In the genomic region with DNA sequence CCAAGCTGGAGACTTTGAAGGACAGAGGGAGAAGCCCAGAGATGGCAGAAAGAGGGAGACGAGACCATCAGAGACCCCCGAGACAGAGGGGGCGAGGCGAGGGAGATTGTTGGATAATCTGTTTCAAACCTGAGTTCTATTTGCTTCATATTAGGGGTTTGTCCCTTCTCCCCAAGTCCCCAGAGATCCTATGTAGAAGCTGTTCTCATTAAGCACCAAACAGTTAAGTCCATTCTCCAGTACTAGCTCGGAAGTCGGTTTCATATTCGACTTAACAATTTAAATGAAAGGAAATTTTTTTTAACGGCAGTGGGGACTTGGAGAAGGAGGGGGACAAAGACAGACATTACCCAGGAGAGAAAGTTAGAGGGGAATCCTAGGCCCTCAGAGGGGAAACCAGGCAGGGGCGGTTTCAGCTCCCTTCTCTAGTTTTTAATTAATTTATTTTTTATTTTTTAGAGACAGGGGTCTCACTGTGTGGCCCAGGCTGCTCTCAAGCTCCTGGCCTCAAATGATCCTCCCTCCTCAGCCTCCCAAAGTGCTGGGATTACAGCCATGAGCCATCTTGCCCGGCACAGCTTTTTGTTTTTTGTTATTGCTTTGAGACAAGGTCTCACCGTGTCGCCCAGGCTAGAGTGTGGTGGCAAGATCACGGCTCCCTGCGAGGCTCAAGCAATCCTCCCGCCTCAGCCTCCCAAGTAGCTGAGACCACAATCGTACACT, we compare ENCODE assay signal across 14 cellular contexts. TPM values are rescaled to one million over a fixed set of nuclear protein-coding genes. Genes with fewer than 3 reads are reported as not detected.
DNase-seq lines count a peak whose midpoint lies in the region; ATAC-seq and TF ChIP-seq lines count a peak whose summit lies in the region.
"Had no signal": no experiment of that assay in that cellular context is flagged by ENCODE, and none has a peak within 500 bp of the region (broad histone marks: within the 10 kb centered on the region; RNA-seq: fewer than 3 reads in every experiment).

No MANE protein-coding gene starts in this region.

- no peak for DNase-seq in endodermal cell
- no peak for DNase-seq in neuronal stem cell (ENCODE audit: low spot score)
- DNase-seq in NCI-H1930 (lab: John Stamatoyannopoulos, UW): no peak
- no peak for DNase-seq in LoVo (ENCODE audit: low spot score)
- DNase-seq in NCI-H187 treated with DMSO at 0.1 percent for 48 hours (lab: John Stamatoyannopoulos, UW): no peak
- DNase-seq: activated CD4-positive, alpha-beta T cell treated with anti-CD3 and anti-CD28 coated beads, Interleukin-2, amount 50 U/mL, for 48 hours; activated gamma-delta T cell; CD4-positive, alpha-beta memory T cell; NCI-H2029 treated with DMSO at 0.1 percent for 48 hours had no signal

- H3K36me3 Mint-ChIP-seq in endodermal cell (ENCODE audit: low read depth): no peaks in the 10 kb centered on the region

- no peak overlapping the region for H2BK12ac ChIP-seq in neuronal stem cell (ENCODE audit: low read length)

- H3K27ac ChIP-seq in BLaER1 treated with 17β-estradiol and CSF1 and Interleukin-3, amounts not matched to agents 10 nM and 100 nM: peak overlapping the region in 7 of 11 experiments; percentile 11 to 66 (median 54); a peak in 12 of 22 replicates
- H3K27ac ChIP-seq in HEK293 (ENCODE audit: extremely low read depth, low read depth, low read length): no peak overlapping the region
- no peak overlapping the region for H3K27ac ChIP-seq in endodermal cell (ENCODE audit: low read depth, low read length)
- H3K27ac ChIP-seq in neuronal stem cell (replicated peaks; ENCODE audit: low read length): no peak overlapping the region
- H3K27ac ChIP-seq: neutrophil had no signal

- H2BK120ac ChIP-seq in neuronal stem cell (ENCODE audit: low read depth, low read length): no peak overlapping the region

- H3K4me1 Mint-ChIP-seq in endodermal cell: peaks cover 22% of the 10 kb centered on the region

- H3K27me3 ChIP-seq in BLaER1 treated with 17β-estradiol and CSF1 and Interleukin-3, amounts not matched to agents 10 nM and 100 nM: peaks cover 0 to 16% (median 0%) of the 10 kb centered on the region in 11 experiments; a peak in 4 of 22 replicates
- H3K27me3 ChIP-seq in endodermal cell (ENCODE audit: control insufficient read depth, insufficient read depth, low read length, poor library complexity, severe bottlenecking): no peaks in the 10 kb centered on the region
- H3K27me3 ChIP-seq in neuronal stem cell (ENCODE audit: control insufficient read depth in 3 of 3, insufficient read depth in 3 of 3, low read depth in 1 of 3, low read length in 3 of 3): peaks cover 0 to 14% (median 12%) of the 10 kb centered on the region in 3 experiments

- peak overlapping the region; percentile 14 for H3K4me3 Mint-ChIP-seq in endodermal cell

- TF ChIP-seq CTCF in HEK293 (tag by site-specific recombination; IDR thresholded peaks at IDR 0.05) (no peak), endodermal cell (conservative IDR thresholded peaks at IDR 0.05) (no peak)

- H2AK5ac ChIP-seq in neuronal stem cell (ENCODE audit: low read depth, low read length): peak overlapping the region; percentile 77

- POLR2A ChIA-PET in HEK293 (lab: Yijun Ruan, JAX): interaction anchor here (0.7 kb wide), 1 partner anchor 19 kb away, joined by 4 read pairs; no protein-coding TSS in a partner anchor

- H2AFZ ChIP-seq in neuronal stem cell (ENCODE audit: low read length): peak overlapping the region; percentile 75

- peaks cover 12 to 71% (median 47%) of the 10 kb centered on the region in 10 experiments for H3K4me1 ChIP-seq in BLaER1 treated with 17β-estradiol and CSF1 and Interleukin-3, amounts not matched to agents 10 nM and 100 nM
- peaks cover 13% of the 10 kb centered on the region for H3K4me1 ChIP-seq in HEK293 (ENCODE audit: control insufficient read depth, insufficient read depth, low read length)
- H3K4me1 ChIP-seq in endodermal cell (ENCODE audit: control insufficient read depth, insufficient read depth, low read length): peaks cover 5% of the 10 kb centered on the region
- peaks cover 24 to 25% of the 10 kb centered on the region in 2 donors for H3K4me1 ChIP-seq in neuronal stem cell (ENCODE audit: control insufficient read depth in 2 of 2, insufficient read depth in 1 of 2, low read depth in 1 of 2, low read length in 2 of 2)

- ATAC-seq in HG03457 (IDR thresholded peaks at IDR 0.05; ENCODE audit: unreplicated experiment): no peak

- H3K23ac ChIP-seq in neuronal stem cell (ENCODE audit: low read depth, low read length, poor library complexity): no peak overlapping the region

- H2BK15ac ChIP-seq in neuronal stem cell (ENCODE audit: low read length): peak overlapping the region; percentile 82

- no peak overlapping the region for H4K91ac ChIP-seq in neuronal stem cell (ENCODE audit: low read depth, low read length, poor library complexity)

- H3K4me3 ChIP-seq in BLaER1 treated with 17β-estradiol and CSF1 and Interleukin-3, amounts not matched to agents 10 nM and 100 nM: 0 out of 20 replicates have a peak overlapping the region, but pooled peaks of 1 of the 10 experiments have one; percentile 5
- H3K4me3 ChIP-seq in HEK293 (ENCODE audit: low read depth, low read length) (no peak overlapping the region), endodermal cell (ENCODE audit: low read length) (no peak overlapping the region), neuronal stem cell (ENCODE audit: low read length in 2 of 2) (peak overlapping the region in 1 of 2 donors; percentile 31)

- H3K18ac ChIP-seq in neuronal stem cell (ENCODE audit: low read length): peak overlapping the region; percentile 44

- H3K14ac ChIP-seq in neuronal stem cell (ENCODE audit: low read length): no peak overlapping the region

- peak overlapping the region; percentile 26 to 81 (median 60); a peak in 20 of 22 replicates for H3K4me2 ChIP-seq in BLaER1 treated with 17β-estradiol and CSF1 and Interleukin-3, amounts not matched to agents 10 nM and 100 nM
- no peak overlapping the region for H3K4me2 ChIP-seq in neuronal stem cell (ENCODE audit: insufficient read depth, low read length, poor library complexity, severe bottlenecking)

- no peak overlapping the region for H3K4ac ChIP-seq in neuronal stem cell (ENCODE audit: low read length)

- no peaks in the 10 kb centered on the region for H3K36me3 ChIP-seq in BLaER1 treated with 17β-estradiol and CSF1 and Interleukin-3, amounts not matched to agents 10 nM and 100 nM
- no peaks in the 10 kb centered on the region for H3K36me3 ChIP-seq in HEK293 (ENCODE audit: control insufficient read depth in 2 of 2, insufficient read depth in 1 of 2, low read length in 2 of 2)
- no peaks in the 10 kb centered on the region for H3K36me3 ChIP-seq in endodermal cell (ENCODE audit: control insufficient read depth, insufficient read depth, low read length)
- H3K36me3 ChIP-seq in neuronal stem cell (replicated peaks in 1 of 2; ENCODE audit: control insufficient read depth in 2 of 2, insufficient read depth in 2 of 2, low read length in 2 of 2): no peaks in the 10 kb centered on the region
- H3K36me3 ChIP-seq: neutrophil had no signal

- peaks cover 17% of the 10 kb centered on the region for H3K27me3 Mint-ChIP-seq in endodermal cell (ENCODE audit: insufficient read depth)
- H3K27me3 Mint-ChIP-seq: CD4-positive, alpha-beta memory T cell had no signal

- no peak overlapping the region for H4K8ac ChIP-seq in neuronal stem cell (ENCODE audit: low read depth, low read length)

- 53 to 72% methylated on average over 11 to 15 of the region's 16 CpGs for WGBS in endodermal cell (ENCODE audit: insufficient coverage in 1 of 2, insufficient read length in 1 of 2), 2 experiments
- no CpG with 5 or more reads among the region's 16 CpGs for WGBS in neuronal stem cell (ENCODE audit: extremely low coverage in 2 of 2, insufficient read length in 2 of 2, insufficient replicate concordance in 1 of 2), 2 donors

- H4K20me1 ChIP-seq in BLaER1 treated with 17β-estradiol and CSF1 and Interleukin-3, amounts not matched to agents 10 nM and 100 nM: no peaks in the 10 kb centered on the region; a peak in 1 of 22 replicates

- CTCF ChIA-PET in HEK293 (lab: Yijun Ruan, JAX): interaction anchor here (1.0 kb wide), 1 partner anchor 66 kb away, joined by 3 read pairs; no protein-coding TSS in a partner anchor

- no peaks in the 10 kb centered on the region for H3K9me3 Mint-ChIP-seq in endodermal cell
- H3K9me3 Mint-ChIP-seq: CD4-positive, alpha-beta memory T cell had no signal

- H3K79me1 ChIP-seq in neuronal stem cell (ENCODE audit: low read depth, low read length): no peaks in the 10 kb centered on the region

- no peaks in the 10 kb centered on the region for H3K9me3 ChIP-seq in BLaER1 treated with 17β-estradiol and CSF1 and Interleukin-3, amounts not matched to agents 10 nM and 100 nM (replicated peaks in 1 of 11)
- H3K9me3 ChIP-seq in HEK293 (ENCODE audit: control insufficient read depth, insufficient read depth, low read depth, low read length) (no peaks in the 10 kb centered on the region), endodermal cell (ENCODE audit: control insufficient read depth, low read length) (no peaks in the 10 kb centered on the region), neuronal stem cell (replicated peaks in 1 of 2; ENCODE audit: control insufficient read depth in 2 of 2, insufficient read depth in 1 of 2, low read depth in 1 of 2, low read length in 2 of 2) (no peaks in the 10 kb centered on the region)
- H3K9me3 ChIP-seq: neutrophil had no signal

- peak overlapping the region; percentile 27 for H2BK5ac ChIP-seq in neuronal stem cell (ENCODE audit: low read length)

- peak overlapping the region in 10 of 11 experiments; percentile 8 to 72 (median 52); a peak in 18 of 22 replicates for H3K9ac ChIP-seq in BLaER1 treated with 17β-estradiol and CSF1 and Interleukin-3, amounts not matched to agents 10 nM and 100 nM
- H3K9ac ChIP-seq in endodermal cell (ENCODE audit: extremely low read depth, low read length, poor library complexity, severe bottlenecking) (no peak overlapping the region), neuronal stem cell (ENCODE audit: low read depth, low read length, poor library complexity) (no peak overlapping the region)

- peak overlapping the region; percentile 32 for H3K27ac Mint-ChIP-seq in endodermal cell

TF ChIP-seq in HEK293, 187 proteins besides CTCF, POLR2A, EP300 and RAD21:
- TF ChIP-seq ZNF292 (tag by site-specific recombination; IDR thresholded peaks at IDR 0.05; ENCODE audit: borderline replicate concordance, low read depth): no peak
- TF ChIP-seq ZNF121 (tag by site-specific recombination; IDR thresholded peaks at IDR 0.05): peak; percentile 91
TF ChIP-seq in HEK293: peak in this region for 1.

RNA-seq across cellular contexts. Expression of a gene that starts 13.6 kb away (rescaled TPM):
- 10 to 100 TPM; 75.0 to 80.3 TPM for total RNA-seq in endodermal cell
- polyA plus RNA-seq in endodermal cell (2013, experiment 1 of 2): 8.9 TPM
- polyA plus RNA-seq in endodermal cell (2013, experiment 2 of 2): 10.2 TPM
- polyA plus RNA-seq in neuronal stem cell (2013, experiment 1 of 2): 0.36 TPM
- 0.21 TPM for polyA plus RNA-seq in neuronal stem cell (2013, experiment 2 of 2)
- total RNA-seq: HT1080 had no signal

RNA-seq across cellular contexts. Expression of a gene that starts 19.6 kb away (rescaled TPM):
- total RNA-seq in endodermal cell: 100 to 1,000 TPM; 488 to 575 TPM
- 171 TPM for polyA plus RNA-seq in endodermal cell (2013, experiment 1 of 2)
- 199 TPM for polyA plus RNA-seq in endodermal cell (2013, experiment 2 of 2)
- 162 TPM for polyA plus RNA-seq in neuronal stem cell (2013, experiment 1 of 2)
- polyA plus RNA-seq in neuronal stem cell (2013, experiment 2 of 2): 164 TPM

RNA-seq across cellular contexts. Expression of a gene that starts 51.5 kb away (rescaled TPM):
- 10 to 100 TPM; 26.5 to 29.0 TPM for total RNA-seq in endodermal cell
- polyA plus RNA-seq in endodermal cell (2013, experiment 1 of 2): 21.8 TPM
- polyA plus RNA-seq in endodermal cell (2013, experiment 2 of 2): 17.4 TPM
- polyA plus RNA-seq in neuronal stem cell (2013, experiment 1 of 2): 19.2 TPM
- 20.0 TPM for polyA plus RNA-seq in neuronal stem cell (2013, experiment 2 of 2)

Comparison
In these comparisons a context has a peak if more than half of its experiments do, and no peak if none do; other contexts are left out.
1. H3K27ac ChIP-seq: peak in BLaER1 treated with 17β-estradiol and CSF1 and Interleukin-3, amounts not matched to agents 10 nM and 100 nM (7 of 11); none in HEK293 (single experiment), endodermal cell (single experiment) and neuronal stem cell (single experiment).
2. H3K9ac ChIP-seq: peak in BLaER1 treated with 17β-estradiol and CSF1 and Interleukin-3, amounts not matched to agents 10 nM and 100 nM (10 of 11); none in endodermal cell (single experiment) and neuronal stem cell (single experiment).